ENCODE assay signal across 24 cellular contexts in the genomic region with DNA sequence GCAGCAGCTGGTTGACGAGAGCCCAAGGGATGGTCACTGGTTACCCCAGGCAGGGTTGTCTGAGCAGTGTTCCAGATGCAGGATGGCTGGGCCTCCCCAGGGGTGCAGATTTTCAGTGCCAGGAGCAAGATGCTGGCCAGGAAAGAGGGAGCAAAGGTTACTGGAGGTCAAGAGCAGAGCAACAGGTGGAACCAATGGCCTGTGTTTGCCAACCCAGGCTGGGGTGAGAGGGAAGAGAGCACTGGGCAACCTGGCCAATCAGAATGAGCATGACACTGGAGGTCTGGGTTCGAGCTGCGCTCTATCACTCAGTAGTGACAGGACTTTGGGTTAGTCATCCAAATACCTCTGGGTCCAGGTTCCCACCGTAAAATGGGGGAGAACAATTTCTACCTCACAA.
"Had no signal": no experiment of that assay in that cellular context is flagged by ENCODE, and none has a peak within 500 bp of the region (broad histone marks: within the 10 kb centered on the region; RNA-seq: fewer than 3 reads in every experiment).

No MANE protein-coding gene starts in this region.

- DNase-seq: Kasumi-1, MM.1S, NCI-H1092 treated with DMSO at 0.1 percent for 48 hours, NCI-H1436, NCI-H187, NCI-H2029, NCI-H2081 treated with DMSO at 0.1 percent for 48 hours, NCI-H2171, NCI-H226, NCI-H446, NCI-H510A, NCI-H524 treated with DMSO at 0.1 percent for 48 hours, NCI-H69, NCI-H774, PC-3, SHP77 treated with DMSO at 0.1 percent for 48 hours, SJCRH30 had no signal

- H3K36me3 ChIP-seq: SJCRH30 had no signal

- H3K36me3 Mint-ChIP-seq: IgD-negative memory B cell had no signal

- H3K4me3 ChIP-seq: K562, SJCRH30 had no signal

- H3K9ac ChIP-seq: KMS-11 had no signal

- H3K4me1 ChIP-seq: SJCRH30 had no signal

- H3K27ac ChIP-seq: HL-60, KMS-11, RWPE1, SJCRH30 had no signal

- ATAC-seq: K562, Panc1, PC-3, SK-N-SH treated with all-trans-retinoic acid at 6 μM for 48 hours had no signal
